ENCODE assay signal across 5 cellular contexts in genomic region chr3:155961044-155961443, GRCh38.
A peak's percentile ranks its signal among the peaks of the same experiment; 100 is the strongest.
DNase-seq lines count a peak whose midpoint lies in the region; ATAC-seq, FAIRE-seq and TF ChIP-seq lines count a peak whose summit lies in the region.
"Not testable (repeated sequence)": the region's sequence is repeated elsewhere in the genome, so short reads cannot be mapped to it uniquely, and the experiment has no call there.

No MANE protein-coding gene starts in this region.

- not testable (repeated sequence) for H3K9me3 Mint-ChIP-seq in activated naive CD8-positive, alpha-beta T cell treated with anti-CD3 and anti-CD28 coated beads for 36 hours
- H3K9me3 Mint-ChIP-seq in progenitor cell of endocrine pancreas (ENCODE audit: low read depth): peaks cover 11% of the 10 kb centered on the region

- intact Hi-C loops in K562 (cut with micrococcal nuclease); HepG2 (cut with micrococcal nuclease; ENCODE audit: unreplicated experiment): not testable (repeated sequence)

- TF ChIP-seq RAD21 in K562 (CRISPR knock-in tag; conservative IDR thresholded peaks at IDR 0.05 in 1 of 2, IDR thresholded peaks at IDR 0.05 in 1 of 2); HepG2 (CRISPR knock-in tag; IDR thresholded peaks at IDR 0.05): not testable (repeated sequence)

- TF ChIP-seq POLR2A in K562 (conservative IDR thresholded peaks at IDR 0.05); HepG2 (IDR thresholded peaks at IDR 0.05; ENCODE audit: insufficient read depth in 1 of 2, low read depth in 2 of 2, low read length in 2 of 2): not testable (repeated sequence)

- not testable (repeated sequence) for H3K27me3 Mint-ChIP-seq in activated naive CD8-positive, alpha-beta T cell treated with anti-CD3 and anti-CD28 coated beads for 36 hours; progenitor cell of endocrine pancreas

- H3K4me3 ChIP-seq in HEK293 (ENCODE audit: low read depth, low read length); K562; HepG2 (replicated peaks in 1 of 3; ENCODE audit: insufficient read depth in 1 of 3, low read depth in 2 of 3, low read length in 3 of 3): not testable (repeated sequence)

- not testable (repeated sequence) for H4K20me1 ChIP-seq in K562 (replicated peaks; ENCODE audit: control insufficient read depth, insufficient read depth, low read length); HepG2 (ENCODE audit: insufficient read depth, low read length)

- ATAC-seq in K562, HepG2: not testable (repeated sequence)

- DNase-seq in activated naive CD8-positive, alpha-beta T cell treated with anti-CD3 and anti-CD28 coated beads for 36 hours; K562 (ENCODE audit: extremely low read depth in 1 of 4, low spot score in 3 of 4); HepG2 (ENCODE audit: low spot score); progenitor cell of endocrine pancreas (ENCODE audit: low spot score, unreplicated experiment): not testable (repeated sequence)

- not testable (repeated sequence) for H3K27ac ChIP-seq in HEK293 (ENCODE audit: extremely low read depth, low read depth, low read length); K562 (ENCODE audit: extremely low read depth, low read depth, low read length); HepG2 (ENCODE audit: extremely low read length, insufficient read depth, low read length)

- not testable (repeated sequence) for H3K79me2 ChIP-seq in K562 (ENCODE audit: control insufficient read depth, insufficient read depth, low read length); HepG2 (ENCODE audit: insufficient read depth, low read length)

- H3K4me1 ChIP-seq in HEK293 (ENCODE audit: control insufficient read depth, insufficient read depth, low read length); K562 (replicated peaks in 1 of 2; ENCODE audit: control insufficient read depth in 2 of 2, insufficient read depth in 2 of 2, low read length in 2 of 2); HepG2 (ENCODE audit: insufficient read depth, low read length): not testable (repeated sequence)

- CTCF ChIA-PET in HEK293 (lab: Yijun Ruan, JAX); K562 (lab: Yijun Ruan, JAX; ENCODE audit: low intra/inter-chr PET ratio); HepG2 (lab: Yijun Ruan, JAX; ENCODE audit: low intra/inter-chr PET ratio, low total read pairs): not testable (repeated sequence)

- 87% methylated on average over 5 of the region's 5 CpGs for WGBS in K562 (ENCODE audit: insufficient coverage, low coverage, missing lambda C conversion rate)
- WGBS in HepG2 (ENCODE audit: low lambda C conversion rate): 86% methylated on average over 5 of the region's 5 CpGs

- TF ChIP-seq EP300 in K562 (IDR thresholded peaks at IDR 0.05; ENCODE audit: low read length); HepG2 (IDR thresholded peaks at IDR 0.05; ENCODE audit: low read depth in 2 of 2, low read length in 2 of 2); HepG2 (CRISPR knock-in tag; IDR thresholded peaks at IDR 0.05; ENCODE audit: borderline replicate concordance): not testable (repeated sequence)

- H3K4me3 Mint-ChIP-seq in activated naive CD8-positive, alpha-beta T cell treated with anti-CD3 and anti-CD28 coated beads for 36 hours; progenitor cell of endocrine pancreas (ENCODE audit: low read depth): not testable (repeated sequence)

- H3K9ac ChIP-seq in K562 (ENCODE audit: insufficient read depth in 1 of 2, low read depth in 2 of 2, low read length in 2 of 2); HepG2 (ENCODE audit: insufficient read depth, low read depth, low read length): not testable (repeated sequence)

- POLR2A ChIA-PET in HEK293 (lab: Yijun Ruan, JAX); K562 (lab: Yijun Ruan, JAX); HepG2 (lab: Yijun Ruan, JAX): not testable (repeated sequence)

- not testable (repeated sequence) for H3K4me2 ChIP-seq in K562 (ENCODE audit: insufficient read depth, low read length); HepG2 (ENCODE audit: low read depth, low read length)

- in situ Hi-C loops in K562 (cut with MboI): not testable (repeated sequence)
- in situ Hi-C loops in HepG2 (cut with HindIII; ENCODE audit: extremely low pct_ligation_motif_present, low pct_unique_long_range_greater_than_20kb): loop anchor here (25.0 kb wide), 1 partner anchor 599 kb away; no protein-coding TSS in a partner anchor

- not testable (repeated sequence) for TF ChIP-seq CTCF in HEK293 (tag by site-specific recombination; IDR thresholded peaks at IDR 0.05); K562 (IDR thresholded peaks at IDR 0.05 in 2 of 3, conservative IDR thresholded peaks at IDR 0.05 in 1 of 3; ENCODE audit: insufficient read depth in 2 of 3, low read depth in 1 of 3, low read length in 3 of 3); HepG2 (CRISPR knock-in tag; IDR thresholded peaks at IDR 0.05); progenitor cell of endocrine pancreas (IDR thresholded peaks at IDR 0.05; ENCODE audit: unreplicated experiment)

- H3K27me3 ChIP-seq in K562 (ENCODE audit: control insufficient read depth in 2 of 2, insufficient read depth in 2 of 2, low read length in 2 of 2); HepG2 (ENCODE audit: control insufficient read depth in 1 of 2, insufficient read depth in 2 of 2, low read length in 2 of 2): not testable (repeated sequence)

- H3K36me3 ChIP-seq in HEK293 (ENCODE audit: control insufficient read depth in 2 of 2, insufficient read depth in 1 of 2, low read length in 2 of 2); K562 (ENCODE audit: control insufficient read depth, insufficient read depth, low read length); HepG2 (replicated peaks in 1 of 2; ENCODE audit: control insufficient read depth in 1 of 2, insufficient read depth in 2 of 2, low read length in 2 of 2): not testable (repeated sequence)

- not testable (repeated sequence) for H3K4me1 Mint-ChIP-seq in activated naive CD8-positive, alpha-beta T cell treated with anti-CD3 and anti-CD28 coated beads for 36 hours
- peaks cover 13% of the 10 kb centered on the region for H3K4me1 Mint-ChIP-seq in progenitor cell of endocrine pancreas (ENCODE audit: low read depth)

- H3K9me1 ChIP-seq in K562 (ENCODE audit: control insufficient read depth, insufficient read depth, low read length): not testable (repeated sequence)

- not testable (repeated sequence) for H2AFZ ChIP-seq in K562 (ENCODE audit: low read depth, low read length); HepG2 (ENCODE audit: low read length)

- not testable (repeated sequence) for H3K9me3 ChIP-seq in HEK293 (ENCODE audit: control insufficient read depth, insufficient read depth, low read depth, low read length); K562 (replicated peaks; ENCODE audit: control insufficient read depth, insufficient read depth, low read depth, low read length); HepG2 (ENCODE audit: low read length)

- BruUV-seq in K562 (replicated peaks; lab: Mats Ljungman, UMichigan); HepG2 (replicated peaks; lab: Mats Ljungman, UMichigan): not testable (repeated sequence)

- FAIRE-seq in K562 (lab: Jason Lieb, UNC); HepG2 (lab: Jason Lieb, UNC): not testable (repeated sequence)

- H3K36me3 Mint-ChIP-seq in activated naive CD8-positive, alpha-beta T cell treated with anti-CD3 and anti-CD28 coated beads for 36 hours; progenitor cell of endocrine pancreas (ENCODE audit: insufficient read depth): not testable (repeated sequence)

- peak overlapping the region; percentile 4 for H3K27ac Mint-ChIP-seq in activated naive CD8-positive, alpha-beta T cell treated with anti-CD3 and anti-CD28 coated beads for 36 hours
- H3K27ac Mint-ChIP-seq in progenitor cell of endocrine pancreas: peak overlapping the region; percentile 22

TF ChIP-seq in HEK293, 187 proteins besides CTCF, POLR2A, EP300 and RAD21:
- peak; percentile 64; the same call in 1 of the 2 replicates for TF ChIP-seq ZNF146 (tag by site-specific recombination; IDR thresholded peaks at IDR 0.05)

TF ChIP-seq in K562, 482 proteins besides CTCF, POLR2A, EP300 and RAD21:
- TF ChIP-seq BCOR (IDR thresholded peaks at IDR 0.05) (0 out of 2 replicates have a peak, but pooled peaks have one; percentile 16), ZNF146 (CRISPR knock-in tag; IDR thresholded peaks at IDR 0.05; ENCODE audit: unreplicated experiment) (peak; percentile 77)

TF ChIP-seq in HepG2, 621 proteins besides CTCF, POLR2A, EP300 and RAD21:
- peak; percentile 50 for TF ChIP-seq ATF7 (IDR thresholded peaks at IDR 0.05)
- not testable (repeated sequence) for TF ChIP-seq ATF7 (CRISPR knock-in tag; IDR thresholded peaks at IDR 0.05)
